25 cellular contexts compared by ENCODE assay signal in genomic region chr12:23424685-23425084, GRCh38.
"Had no signal": no experiment of that assay in that cellular context is flagged by ENCODE, and none has a peak within 500 bp of the region (broad histone marks: within the 10 kb centered on the region; RNA-seq: fewer than 3 reads in every experiment).

No MANE protein-coding gene starts in this region.

- ATAC-seq: esophagus mucosa; gastrocnemius medialis; left ventricle myocardium superior; lower lobe of right lung; naive thymus-derived CD8-positive, alpha-beta T cell; psoas muscle; right cardiac atrium; stimulated activated effector memory CD8-positive, alpha-beta T cell treated with anti-CD3 and anti-CD28 coated beads, Interleukin-12 subunit alpha, Interleukin-12 subunit beta, amount 100 ng/mL, for 72 hours had no signal

- H3K27me3 ChIP-seq: gastrocnemius medialis, ovary, sigmoid colon, stomach, thyroid gland, vagina had no signal

- H3K36me3 ChIP-seq: gastrocnemius medialis, lower lobe of right lung, ovary, sigmoid colon, stomach, thyroid gland, vagina had no signal

- H3K4me3 ChIP-seq: gastrocnemius medialis, lower lobe of right lung, ovary, psoas muscle, sigmoid colon, stomach, thyroid gland, vagina had no signal

- H3K9me3 ChIP-seq: gastrocnemius medialis, lower lobe of right lung, ovary, psoas muscle, sigmoid colon, stomach, thyroid gland, vagina had no signal

- H3K4me3 Mint-ChIP-seq: endodermal cell; naive thymus-derived CD8-positive, alpha-beta T cell; nephron progenitor cell; stimulated activated effector memory CD8-positive, alpha-beta T cell treated with anti-CD3 and anti-CD28 coated beads, Interleukin-12 subunit alpha, Interleukin-12 subunit beta, amount 100 ng/mL, for 72 hours had no signal

- H3K9me3 Mint-ChIP-seq: endodermal cell, nephron progenitor cell had no signal

- H3K27ac ChIP-seq: epithelial cell of prostate, gastrocnemius medialis, lower lobe of right lung, ovary, psoas muscle, sigmoid colon, stomach, thyroid gland, vagina had no signal

- H3K4me1 Mint-ChIP-seq: endodermal cell; naive thymus-derived CD8-positive, alpha-beta T cell; nephron progenitor cell; stimulated activated effector memory CD8-positive, alpha-beta T cell treated with anti-CD3 and anti-CD28 coated beads, Interleukin-12 subunit alpha, Interleukin-12 subunit beta, amount 100 ng/mL, for 72 hours had no signal

- H3K27me3 Mint-ChIP-seq: naive thymus-derived CD8-positive, alpha-beta T cell had no signal

- H3K27ac Mint-ChIP-seq: endodermal cell; naive thymus-derived CD8-positive, alpha-beta T cell; nephron progenitor cell; stimulated activated effector memory CD8-positive, alpha-beta T cell treated with anti-CD3 and anti-CD28 coated beads, Interleukin-12 subunit alpha, Interleukin-12 subunit beta, amount 100 ng/mL, for 72 hours had no signal

- DNase-seq: effector CD8-positive, alpha-beta T cell; endodermal cell; foreskin fibroblast; gastrocnemius medialis; head of caudate nucleus; left ventricle myocardium superior; lower lobe of right lung; naive thymus-derived CD8-positive, alpha-beta T cell; nephron progenitor cell; occipital lobe; ovary; posterior cingulate gyrus; psoas muscle; right cardiac atrium; sigmoid colon; stimulated activated CD4-positive, alpha-beta T cell treated with anti-CD3 and anti-CD28 coated beads, Interleukin-2, amount 100 ng/mL, for 24 hours; stimulated activated CD4-positive, alpha-beta T cell treated with anti-CD3 and anti-CD28 coated beads, Interleukin-4, amount 100 ng/mL, for 24 hours; stimulated activated naive CD4-positive, alpha-beta T cell treated with Interleukin-2 at 50 U/mL for 16 hours; stomach; thyroid gland; trophoblast cell had no signal

- H3K4me1 ChIP-seq: gastrocnemius medialis, lower lobe of right lung, psoas muscle, sigmoid colon, stomach, thyroid gland, vagina had no signal

- H3K36me3 Mint-ChIP-seq: naive thymus-derived CD8-positive, alpha-beta T cell; stimulated activated effector memory CD8-positive, alpha-beta T cell treated with anti-CD3 and anti-CD28 coated beads, Interleukin-12 subunit alpha, Interleukin-12 subunit beta, amount 100 ng/mL, for 72 hours had no signal
